Comparison of ENCODE assay signal across 9 cellular contexts in the genomic region with DNA sequence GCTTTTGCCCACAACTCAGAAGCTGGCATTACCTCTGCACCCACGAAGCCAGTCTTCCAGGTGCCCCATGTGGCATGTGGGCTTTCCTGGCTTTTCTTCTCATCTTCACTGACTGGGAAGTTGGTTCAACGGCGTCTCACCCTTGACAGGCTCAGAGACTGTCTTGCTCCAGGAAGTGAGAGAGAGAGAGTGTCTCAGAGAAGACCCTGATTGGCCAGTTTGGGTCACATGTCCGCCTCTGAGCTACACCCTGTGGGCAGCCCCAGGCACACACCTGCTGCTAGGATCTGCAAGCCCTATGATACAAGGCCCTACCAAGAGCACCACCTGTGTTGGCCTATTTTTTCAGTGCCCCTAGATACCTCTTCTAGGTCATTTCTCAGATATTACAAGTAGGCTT.
"Had no signal": no experiment of that assay in that cellular context is flagged by ENCODE, and none has a peak within 500 bp of the region (broad histone marks: within the 10 kb centered on the region; RNA-seq: fewer than 3 reads in every experiment).

No MANE protein-coding gene starts in this region.

- H3K36me3 ChIP-seq: cardiac muscle cell, gastroesophageal sphincter, thoracic aorta had no signal

- DNase-seq: activated CD4-positive, alpha-beta T cell treated with anti-CD3 and anti-CD28 coated beads for 1 hour; left ventricle myocardium superior; mesenchymal stem cell; occipital lobe; stimulated activated CD4-positive, alpha-beta T cell treated with anti-CD3 and anti-CD28 coated beads, Interleukin-2, amount 100 ng/mL, for 48 hours; stimulated activated naive CD8-positive, alpha-beta T cell treated with anti-CD3 and anti-CD28 coated beads, Interleukin-15, Interleukin-2, amounts not matched to agents 100 U/mL and 50 U/mL, for 24 hours had no signal

- H3K4me3 ChIP-seq: cardiac muscle cell, gastroesophageal sphincter, thoracic aorta had no signal

- H3K9me3 ChIP-seq: gastroesophageal sphincter, thoracic aorta had no signal

- H3K4me1 ChIP-seq: gastroesophageal sphincter had no signal

- H3K27me3 ChIP-seq: cardiac muscle cell, gastroesophageal sphincter had no signal

- H3K27ac ChIP-seq: cardiac muscle cell, gastroesophageal sphincter, thoracic aorta had no signal
